In genomic region chr1:8006037-8006963, GRCh38 we compare ENCODE assay signal across 10 cellular contexts. TPM values are rescaled to one million over a fixed set of nuclear protein-coding genes. Genes with fewer than 3 reads are reported as not detected.
DNase-seq lines count a peak whose midpoint lies in the region; ATAC-seq and TF ChIP-seq lines count a peak whose summit lies in the region.
"Had no signal": no experiment of that assay in that cellular context is flagged by ENCODE, and none has a peak within 500 bp of the region (broad histone marks: within the 10 kb centered on the region; RNA-seq: fewer than 3 reads in every experiment).

No MANE protein-coding gene starts in this region.

- H2AFZ ChIP-seq in IMR-90 (replicated peaks; ENCODE audit: low read length, poor library complexity) (no peak overlapping the region), fibroblast of lung (ENCODE audit: low read length) (no peak overlapping the region)

- ATAC-seq in IMR-90 (ENCODE audit: low read depth) = no peak
- ATAC-seq in GM19397 (IDR thresholded peaks at IDR 0.05; ENCODE audit: unreplicated experiment) = no peak
- ATAC-seq in HG03280 (IDR thresholded peaks at IDR 0.05; ENCODE audit: unreplicated experiment) = no peak
- ATAC-seq: activated T-cell treated with anti-CD3 and anti-CD28 coated beads, Interleukin-2, amount 50 U/mL, for 72 hours; T-cell had no signal

- H2BK120ac ChIP-seq in IMR-90 (ENCODE audit: low read depth, low read length) = peak overlapping the region; percentile 95

- H3K9ac ChIP-seq in IMR-90 (ENCODE audit: low read depth, low read length) (no peak overlapping the region), fibroblast of lung (ENCODE audit: insufficient read depth, low read length) (no peak overlapping the region)

- H3K36me3 ChIP-seq in IMR-90 (ENCODE audit: control insufficient read depth, insufficient read depth, low read length) (peaks cover 21% of the 10 kb centered on the region), fibroblast of lung (ENCODE audit: control insufficient read depth, insufficient read depth, low read length) (peaks cover 5% of the 10 kb centered on the region), testis (ENCODE audit: low read depth, missing control alignments) (no peaks in the 10 kb centered on the region)

- H3K9me3 ChIP-seq in IMR-90 (ENCODE audit: control insufficient read depth, insufficient read depth, low read length) (no peaks in the 10 kb centered on the region), fibroblast of lung (ENCODE audit: control insufficient read depth, insufficient read depth, low read depth, low read length) (no peaks in the 10 kb centered on the region), testis (no peaks in the 10 kb centered on the region)

- peaks cover 9% of the 10 kb centered on the region for H3K9me1 ChIP-seq in IMR-90 (ENCODE audit: insufficient read depth, low read length)

- H3K4me2 ChIP-seq in IMR-90 (ENCODE audit: low read depth, low read length) (no peak overlapping the region), fibroblast of lung (ENCODE audit: extremely low read depth, insufficient read depth, low read length) (no peak overlapping the region)

- TF ChIP-seq POLR2A in IMR-90 (IDR thresholded peaks at IDR 0.05; ENCODE audit: low read depth, low read length) = no peak
- no peak for TF ChIP-seq POLR2A in testis (IDR thresholded peaks at IDR 0.05)

- peak overlapping the region; percentile 96 for H3K27ac ChIP-seq in IMR-90 (ENCODE audit: insufficient read depth, low read length)
- H3K27ac ChIP-seq in fibroblast of lung (ENCODE audit: insufficient read depth, low read length) = peak overlapping the region; percentile 96
- H3K27ac ChIP-seq in testis = peak overlapping the region; percentile 76 to 91

- H3K27me3 ChIP-seq in IMR-90 (ENCODE audit: control insufficient read depth, insufficient read depth, low read length) (no peaks in the 10 kb centered on the region), fibroblast of lung (ENCODE audit: control insufficient read depth, insufficient read depth, low read length) (no peaks in the 10 kb centered on the region), testis (no peaks in the 10 kb centered on the region)

- BruUV-seq in IMR-90 (replicated peaks; lab: Mats Ljungman, UMichigan) = no TSS peak

- no peak overlapping the region for H4K5ac ChIP-seq in IMR-90 (ENCODE audit: low read depth, low read length)

- no peak for TF ChIP-seq RAD21 in IMR-90 (IDR thresholded peaks at IDR 0.05; ENCODE audit: low read length)

- H4K8ac ChIP-seq in IMR-90 (ENCODE audit: low read depth in 2 of 2, low read length in 2 of 2) = peak overlapping the region; percentile 20 to 32; a peak in 3 of 4 replicates

- H3K23ac ChIP-seq in IMR-90 (ENCODE audit: low read depth, low read length) = no peak overlapping the region

- peak overlapping the region; percentile 96 for H4K91ac ChIP-seq in IMR-90 (ENCODE audit: insufficient read depth, low read depth, low read length)

- POLR2A ChIA-PET in IMR-90 (lab: Charles Lee; ENCODE audit: unreplicated experiment) = no interaction called here

- dilution Hi-C loops in IMR-90 (cut with HindIII; ENCODE audit: low sequenced_read_pairs, unreplicated experiment) = loop anchor here (25.0 kb wide), 1 partner anchor 306 kb away; the partner anchor contains the start of gene SLC45A1

- peak overlapping the region; percentile 49 for H2BK5ac ChIP-seq in IMR-90 (ENCODE audit: low read depth, low read length, poor library complexity, severe bottlenecking)

- intact Hi-C loops in IMR-90 (cut with micrococcal nuclease) = no loop called here
- intact Hi-C loops in testis (cut with DNase I; ENCODE audit: low total_unique reads) = no loop called here

- DNase-seq in IMR-90 (no peak), NCI-H748 (lab: John Stamatoyannopoulos, UW; ENCODE audit: unreplicated experiment) (peak; percentile 90), fibroblast of lung (ENCODE audit: low read depth in 2 of 2) (peak; percentile 30 to 45), testis (no peak), NCI-H2227 (lab: John Stamatoyannopoulos, UW; ENCODE audit: unreplicated experiment) (no peak), HK-2 (ENCODE audit: unreplicated experiment) (no peak)
- DNase-seq: activated T-cell treated with anti-CD3 and anti-CD28 coated beads, Interleukin-2, amount 50 U/mL, for 72 hours; T-cell had no signal

- TF ChIP-seq CTCF in IMR-90 (conservative IDR thresholded peaks at IDR 0.05; ENCODE audit: low read depth, low read length) (no peak), fibroblast of lung (conservative IDR thresholded peaks at IDR 0.05 in 1 of 2, IDR thresholded peaks at IDR 0.05 in 1 of 2; ENCODE audit: low read depth in 1 of 2, low read length in 2 of 2) (no peak), testis (IDR thresholded peaks at IDR 0.05) (no peak)

- H3K79me2 ChIP-seq in fibroblast of lung (ENCODE audit: control insufficient read depth, insufficient read depth, low read length) = no peaks in the 10 kb centered on the region

- H2BK20ac ChIP-seq in IMR-90 (ENCODE audit: low read depth, low read length) = peak overlapping the region; percentile 40; the same call in 1 of the 2 replicates

- no peak overlapping the region for H3K4me3 ChIP-seq in IMR-90 (ENCODE audit: insufficient read depth, low read depth, low read length)
- no peak overlapping the region for H3K4me3 ChIP-seq in fibroblast of lung (replicated peaks in 1 of 4; ENCODE audit: control extremely low read depth in 1 of 4, insufficient read depth in 1 of 4, low read depth in 3 of 4, low read length in 4 of 4)
- H3K4me3 ChIP-seq in testis = no peak overlapping the region

- peak overlapping the region; percentile 88; the same call in 2 of the 3 replicates for H2BK15ac ChIP-seq in IMR-90 (ENCODE audit: low read depth, low read length)

- H3K79me1 ChIP-seq in IMR-90 (ENCODE audit: low read depth in 1 of 2, low read length in 2 of 2) = peaks cover 7 to 35% of the 10 kb centered on the region in 2 experiments

- peak overlapping the region; percentile 25 for H3K14ac ChIP-seq in IMR-90 (replicated peaks; ENCODE audit: low read depth, low read length)

- no peak overlapping the region for H2AK9ac ChIP-seq in IMR-90 (replicated peaks; ENCODE audit: low read depth, low read length, poor library complexity)

- H4K20me1 ChIP-seq in IMR-90 (ENCODE audit: insufficient read depth, low read length) = peaks cover 10% of the 10 kb centered on the region
- no peaks in the 10 kb centered on the region for H4K20me1 ChIP-seq in fibroblast of lung (ENCODE audit: control insufficient read depth, extremely low read depth, insufficient read depth, low read length)

- in situ Hi-C loops in IMR-90 (cut with MboI; ENCODE audit: low sequenced_read_pairs) = no loop called here

- peak overlapping the region; percentile 84; the same call in 1 of the 2 replicates for H2AK5ac ChIP-seq in IMR-90 (ENCODE audit: low read depth, low read length)

- 100% methylated on average over 1 of the region's 12 CpGs for WGBS in IMR-90 (ENCODE audit: extremely low coverage in 2 of 2, insufficient read length in 1 of 2), 2 experiments
- WGBS in testis, 2 donors = 81 to 88% methylated on average over 12 of the region's 12 CpGs

- H3K18ac ChIP-seq in IMR-90 (ENCODE audit: low read depth, low read length) = no peak overlapping the region

- CTCF ChIA-PET in IMR-90 (lab: Yijun Ruan, JAX) = interaction anchor here (1.0 to 1.2 kb wide), 2 partner anchors 31 to 242 kb away, joined by 3 read pairs; no protein-coding TSS in a partner anchor

- peak overlapping the region; percentile 94 for H3K4ac ChIP-seq in IMR-90 (ENCODE audit: low read depth, low read length)

- peak overlapping the region; percentile 4; the same call in 1 of the 2 replicates for H3K56ac ChIP-seq in IMR-90 (ENCODE audit: extremely low read depth, insufficient read depth, low read length)

- peaks cover 12% of the 10 kb centered on the region for H3K4me1 ChIP-seq in IMR-90 (ENCODE audit: control insufficient read depth, insufficient read depth, low read length)
- peaks cover 33% of the 10 kb centered on the region for H3K4me1 ChIP-seq in fibroblast of lung (ENCODE audit: control insufficient read depth, extremely low read depth, insufficient read depth, low read length)
- peaks cover 35% of the 10 kb centered on the region for H3K4me1 ChIP-seq in testis

TF ChIP-seq in IMR-90, 13 proteins besides CTCF, POLR2A, EP300 and RAD21 (continues in another document):
- TF ChIP-seq RFX5 (IDR thresholded peaks at IDR 0.05; ENCODE audit: low read depth, low read length) = no peak
- no peak for TF ChIP-seq MAFK (IDR thresholded peaks at IDR 0.05; ENCODE audit: low read depth, low read length)
- no peak for TF ChIP-seq MXI1 (IDR thresholded peaks at IDR 0.05; ENCODE audit: borderline replicate concordance, low read depth, low read length)
- no peak for TF ChIP-seq BHLHE40 (IDR thresholded peaks at IDR 0.05; ENCODE audit: low read depth, low read length)
- TF ChIP-seq CHD1 (IDR thresholded peaks at IDR 0.05; ENCODE audit: low read depth, low read length) = no peak
- TF ChIP-seq USF2 (IDR thresholded peaks at IDR 0.05; ENCODE audit: low read depth, low read length) = no peak
- no peak for TF ChIP-seq NFE2L2 (IDR thresholded peaks at IDR 0.05; ENCODE audit: low read depth, low read length)

RNA-seq across cellular contexts. Expression of gene ERRFI1, which starts 19.8 kb away (rescaled TPM):
- 101 and 106 TPM in 2 replicates for total RNA-seq in IMR-90 (2012; rRNA removed)
- 102 and 145 TPM in 2 replicates for polyA plus RNA-seq in IMR-90 (2012; rRNA removed)
- 66.7 and 88.3 TPM in 2 replicates for polyA plus RNA-seq in IMR-90 (2012; cell fraction: cytosol; rRNA removed)
- 50.7 and 405 TPM in 2 replicates for polyA plus RNA-seq in IMR-90 (2012; cell fraction: nucleus; rRNA removed; ENCODE audit: low replicate concordance)
- total RNA-seq in fibroblast of lung = 46.2 and 53.9 TPM in 2 replicates
- 78.2 and 105 TPM in 2 replicates for polyA plus RNA-seq in fibroblast of lung
- polyA plus RNA-seq in fibroblast of lung (2012) = 41.8 and 52.6 TPM in 2 replicates
- 8.9 and 27.3 TPM in 2 replicates for polyA minus RNA-seq in fibroblast of lung (ENCODE audit: low replicate concordance)
- 10 to 100 TPM; 43.3 to 47.9 TPM for total RNA-seq in testis
- 27.3 TPM for polyA plus RNA-seq in testis (ENCODE audit: insufficient read depth, low read depth, low replicate concordance)

RNA-seq across cellular contexts. Expression of gene PARK7, which starts 44.8 kb away (rescaled TPM):
- total RNA-seq in IMR-90 (2012; rRNA removed) (207 and 384 TPM in 2 replicates), fibroblast of lung (251 and 264 TPM in 2 replicates), testis (100 to 1,000 TPM; 110 to 129 TPM)
- polyA plus RNA-seq in IMR-90 (2012; rRNA removed) (348 and 357 TPM in 2 replicates), fibroblast of lung (513 and 651 TPM in 2 replicates), testis (ENCODE audit: insufficient read depth, low read depth, low replicate concordance) (281 TPM)
- 108 and 179 TPM in 2 replicates for polyA plus RNA-seq in IMR-90 (2012; cell fraction: cytosol; rRNA removed)
- polyA plus RNA-seq in IMR-90 (2012; cell fraction: nucleus; rRNA removed; ENCODE audit: low replicate concordance) = 19.8 and 112 TPM in 2 replicates
- polyA plus RNA-seq in fibroblast of lung (2012) = 461 and 544 TPM in 2 replicates
- 22.8 and 26.5 TPM in 2 replicates for polyA minus RNA-seq in fibroblast of lung (ENCODE audit: low replicate concordance)

Comparison
In these comparisons a context has a peak if more than half of its experiments do, and no peak if none do; other contexts are left out.
1. DNase-seq: peak in NCI-H748 (single experiment) and fibroblast of lung (2 of 2); none in IMR-90 (single experiment), testis (single experiment), NCI-H2227 (single experiment) and HK-2 (single experiment).
2. Peak in every context shown above with its lines, with median percentiles within 50 percentile points of each other: H3K27ac ChIP-seq.